14 cellular contexts compared by ENCODE assay signal in genomic region chr15:70469651-70470555, GRCh38.
"Had no signal": no experiment of that assay in that cellular context is flagged by ENCODE, and none has a peak within 500 bp of the region (broad histone marks: within the 10 kb centered on the region; RNA-seq: fewer than 3 reads in every experiment).

No MANE protein-coding gene starts in this region.

- H3K9me3 Mint-ChIP-seq: activated B cell treated with CpG ODN at 0.5 μM for 24 hours; activated CD8-positive, alpha-beta T cell treated with anti-CD3 and anti-CD28 coated beads for 36 hours; activated T-cell treated with anti-CD3 and anti-CD28 coated beads, Interleukin-2, amount 50 U/mL, for 72 hours had no signal

- H3K4me3 ChIP-seq: ascending aorta, thoracic aorta had no signal

- ATAC-seq: activated CD8-positive, alpha-beta T cell treated with anti-CD3 and anti-CD28 coated beads for 36 hours; activated T-cell treated with anti-CD3 and anti-CD28 coated beads, Interleukin-2, amount 50 U/mL, for 72 hours; sciatic nerve had no signal

- H3K27ac Mint-ChIP-seq: activated B cell treated with CpG ODN at 0.5 μM for 24 hours; activated CD8-positive, alpha-beta T cell treated with anti-CD3 and anti-CD28 coated beads for 36 hours; activated T-cell treated with anti-CD3 and anti-CD28 coated beads, Interleukin-2, amount 50 U/mL, for 72 hours had no signal

- H3K36me3 ChIP-seq: ascending aorta, thoracic aorta had no signal

- H3K27me3 ChIP-seq: ascending aorta had no signal

- DNase-seq: activated B cell treated with CpG ODN at 0.5 μM for 24 hours; activated CD4-positive, alpha-beta T cell treated with anti-CD3 and anti-CD28 coated beads for 48 hours; activated CD8-positive, alpha-beta memory T cell treated with anti-CD3 and anti-CD28 coated beads, Interleukin-2, amount 50 U/mL, for 4 hours; activated CD8-positive, alpha-beta T cell treated with anti-CD3 and anti-CD28 coated beads for 36 hours; activated T-cell treated with anti-CD3 and anti-CD28 coated beads, Interleukin-2, amount 50 U/mL, for 72 hours; dermis blood vessel endothelial cell; head of caudate nucleus; kidney glomerular epithelial cell; mesendoderm; stimulated activated CD4-positive, alpha-beta T cell treated with anti-CD3 and anti-CD28 coated beads, Interleukin-2, amount 100 ng/mL, for 24 hours had no signal

- H3K4me3 Mint-ChIP-seq: activated B cell treated with CpG ODN at 0.5 μM for 24 hours; activated CD8-positive, alpha-beta T cell treated with anti-CD3 and anti-CD28 coated beads for 36 hours; activated T-cell treated with anti-CD3 and anti-CD28 coated beads, Interleukin-2, amount 50 U/mL, for 72 hours had no signal

- H3K27ac ChIP-seq: ascending aorta, epithelial cell of prostate, thoracic aorta had no signal

- H3K9me3 ChIP-seq: ascending aorta, thoracic aorta had no signal
